Comparison of ENCODE assay signal across 15 cellular contexts in the genomic region with DNA sequence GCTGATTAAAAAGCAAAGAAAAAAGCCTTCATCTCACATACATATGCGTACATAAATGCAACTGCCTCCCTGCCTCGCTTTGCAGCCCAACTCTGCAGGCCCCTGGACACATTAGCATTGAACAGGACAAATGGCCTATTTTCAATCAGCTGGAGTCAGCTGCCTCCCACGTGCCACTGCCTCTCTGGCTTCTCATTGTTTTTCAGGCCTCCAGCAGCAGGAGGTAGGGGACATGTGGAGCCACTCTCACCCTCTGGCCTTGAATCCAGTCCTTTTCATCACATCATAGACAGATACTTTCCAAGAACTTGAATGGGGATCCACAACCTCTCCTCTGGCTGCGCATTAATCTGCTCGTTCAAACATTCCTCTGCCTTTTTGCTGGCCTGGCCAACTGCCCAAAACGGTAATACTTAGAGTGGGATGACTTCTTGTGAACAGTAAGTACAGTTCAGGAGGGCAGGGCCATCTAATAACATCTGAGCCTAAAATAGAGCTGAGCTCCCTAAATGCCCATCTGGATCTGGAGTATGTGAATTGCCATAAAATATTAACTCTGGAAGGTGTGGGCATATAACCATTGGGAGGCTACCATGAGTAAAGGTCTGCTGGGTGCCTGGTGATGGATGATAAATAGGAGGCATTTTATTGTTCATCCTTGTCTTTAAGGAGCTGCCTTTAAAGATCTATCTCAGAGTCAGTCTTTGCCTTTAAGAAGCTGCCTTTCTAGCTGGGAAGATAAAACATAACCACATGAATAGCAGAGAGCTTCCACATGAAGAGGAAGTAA.
A peak's percentile ranks its signal among the peaks of the same experiment; 100 is the strongest.
DNase-seq lines count a peak whose midpoint lies in the region; FAIRE-seq and TF ChIP-seq lines count a peak whose summit lies in the region.
"Had no signal": no experiment of that assay in that cellular context is flagged by ENCODE, and none has a peak within 500 bp of the region (broad histone marks: within the 10 kb centered on the region; RNA-seq: fewer than 3 reads in every experiment).

No MANE protein-coding gene starts in this region.

- no peak overlapping the region for H3K27ac Mint-ChIP-seq in endodermal cell
- H3K27ac Mint-ChIP-seq: activated CD8-positive, alpha-beta T cell treated with anti-CD3 and anti-CD28 coated beads for 36 hours had no signal

- H3K27me3 ChIP-seq in endodermal cell (ENCODE audit: control insufficient read depth, insufficient read depth, low read length, poor library complexity, severe bottlenecking) (no peaks in the 10 kb centered on the region), small intestine (ENCODE audit: control insufficient read depth in 2 of 2, insufficient read depth in 2 of 2, low read length in 2 of 2) (no peaks in the 10 kb centered on the region)
- H3K27me3 ChIP-seq: esophagus muscularis mucosa had no signal

- H3K4me3 ChIP-seq in endodermal cell (ENCODE audit: low read length) = no peak overlapping the region
- H3K4me3 ChIP-seq in small intestine (ENCODE audit: low read depth in 1 of 2, low read length in 2 of 2) = no peak overlapping the region
- H3K4me3 ChIP-seq: esophagus muscularis mucosa, K562, lung, smooth muscle cell had no signal

- no peaks in the 10 kb centered on the region for H3K9me3 Mint-ChIP-seq in endodermal cell
- H3K9me3 Mint-ChIP-seq: activated CD8-positive, alpha-beta T cell treated with anti-CD3 and anti-CD28 coated beads for 36 hours had no signal

- WGBS in endodermal cell (ENCODE audit: insufficient coverage in 1 of 2, insufficient read length in 1 of 2), 2 experiments = 45 to 71% methylated on average over 3 to 6 of the region's 6 CpGs
- WGBS in small intestine, 3 donors = 53 to 60% (median 56%) methylated on average over 6 of the region's 6 CpGs

- H3K36me3 Mint-ChIP-seq in endodermal cell (ENCODE audit: low read depth) = no peaks in the 10 kb centered on the region

- peaks cover 26% of the 10 kb centered on the region for H3K4me1 Mint-ChIP-seq in endodermal cell
- H3K4me1 Mint-ChIP-seq: stimulated activated naive CD8-positive, alpha-beta T cell treated with anti-CD3 and anti-CD28 coated beads, Interleukin-15, amount 100 ng/mL, for 72 hours had no signal

- no peak overlapping the region for H3K9ac ChIP-seq in endodermal cell (ENCODE audit: extremely low read depth, low read length, poor library complexity, severe bottlenecking)

- no peaks in the 10 kb centered on the region for H3K36me3 ChIP-seq in endodermal cell (ENCODE audit: control insufficient read depth, insufficient read depth, low read length)
- no peaks in the 10 kb centered on the region for H3K36me3 ChIP-seq in small intestine (ENCODE audit: control insufficient read depth in 2 of 2, insufficient read depth in 2 of 2, low read length in 2 of 2)
- H3K36me3 ChIP-seq: esophagus muscularis mucosa had no signal

- TF ChIP-seq CTCF in endodermal cell (conservative IDR thresholded peaks at IDR 0.05) = no peak

- no peak overlapping the region for H3K4me3 Mint-ChIP-seq in endodermal cell
- H3K4me3 Mint-ChIP-seq: activated CD8-positive, alpha-beta T cell treated with anti-CD3 and anti-CD28 coated beads for 36 hours; stimulated activated naive CD8-positive, alpha-beta T cell treated with anti-CD3 and anti-CD28 coated beads, Interleukin-15, amount 100 ng/mL, for 72 hours had no signal

- H3K27me3 Mint-ChIP-seq in endodermal cell (ENCODE audit: insufficient read depth) = peaks cover 3% of the 10 kb centered on the region
- H3K27me3 Mint-ChIP-seq: activated CD8-positive, alpha-beta T cell treated with anti-CD3 and anti-CD28 coated beads for 36 hours; stimulated activated naive CD8-positive, alpha-beta T cell treated with anti-CD3 and anti-CD28 coated beads, Interleukin-15, amount 100 ng/mL, for 72 hours had no signal

- H3K27ac ChIP-seq in endodermal cell (ENCODE audit: low read depth, low read length) (peak overlapping the region; percentile 71), small intestine (ENCODE audit: low read depth in 1 of 2, low read length in 1 of 2) (no peak overlapping the region)
- H3K27ac ChIP-seq: esophagus muscularis mucosa had no signal

- no peaks in the 10 kb centered on the region for H3K9me3 ChIP-seq in endodermal cell (ENCODE audit: control insufficient read depth, low read length)
- H3K9me3 ChIP-seq in small intestine (ENCODE audit: control insufficient read depth, low read depth) = no peaks in the 10 kb centered on the region
- H3K9me3 ChIP-seq: esophagus muscularis mucosa had no signal

- FAIRE-seq in small intestine (lab: Jason Lieb, UNC) = no peak
- FAIRE-seq: K562 had no signal

- peak; percentile 60 for DNase-seq in OCI-M1 (lab: John Stamatoyannopoulos, UW)
- peak; percentile 63 for DNase-seq in endodermal cell
- peak; percentile 84 for DNase-seq in medulla oblongata (ENCODE audit: extremely low spot score)
- DNase-seq in superior temporal gyrus (ENCODE audit: extremely low spot score) = peak; percentile 91
- DNase-seq in small intestine = no peak
- no peak for DNase-seq in islet precursor cell
- DNase-seq in DMS153 treated with DMSO at 0.1 percent for 48 hours (lab: John Stamatoyannopoulos, UW; ENCODE audit: unreplicated experiment) = no peak
- no peak for DNase-seq in NCI-H2081 treated with DMSO at 0.1 percent for 48 hours (lab: John Stamatoyannopoulos, UW)
- DNase-seq: activated CD8-positive, alpha-beta T cell treated with anti-CD3 and anti-CD28 coated beads for 36 hours; NCI-H1105 treated with DMSO at 0.1 percent for 48 hours; stimulated activated naive CD8-positive, alpha-beta T cell treated with anti-CD3 and anti-CD28 coated beads, Interleukin-15, amount 100 ng/mL, for 72 hours had no signal

- H3K4me1 ChIP-seq in endodermal cell (ENCODE audit: control insufficient read depth, insufficient read depth, low read length) (no peaks in the 10 kb centered on the region), small intestine (ENCODE audit: control insufficient read depth in 2 of 2, insufficient read depth in 1 of 2, low read depth in 1 of 2, low read length in 1 of 2) (no peaks in the 10 kb centered on the region)
- H3K4me1 ChIP-seq: esophagus muscularis mucosa had no signal

Comparison
In these comparisons a context has a peak if more than half of its experiments do, and no peak if none do; other contexts are left out.
1. DNase-seq: peak in OCI-M1 (single experiment), endodermal cell (single experiment), medulla oblongata (single experiment) and superior temporal gyrus (single experiment); none in small intestine (single experiment), islet precursor cell (single experiment), DMS153 treated with DMSO at 0.1 percent for 48 hours (single experiment) and NCI-H2081 treated with DMSO at 0.1 percent for 48 hours (single experiment).